In the genomic region with DNA sequence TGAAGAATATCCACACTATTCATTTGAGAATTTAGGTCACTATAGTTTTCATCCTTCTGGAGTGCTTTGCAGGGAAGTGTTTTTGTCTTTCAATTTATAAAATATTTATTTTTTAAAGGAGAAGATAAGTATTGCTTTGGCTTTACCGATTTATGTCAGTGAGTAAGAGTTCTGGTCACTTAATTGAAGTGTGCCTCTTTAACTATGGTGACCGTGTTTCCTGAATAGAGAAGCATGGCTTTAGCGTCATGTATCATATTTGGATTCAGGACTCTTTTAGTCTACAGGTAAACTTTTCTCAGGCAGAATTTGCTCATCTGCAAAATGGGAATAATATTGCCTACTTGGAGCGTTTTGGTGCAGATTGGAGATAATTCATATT, we compare ENCODE assay signal across 8 cellular contexts. TPM values are rescaled to one million over a fixed set of nuclear protein-coding genes. Genes with fewer than 3 reads are reported as not detected.
A peak's percentile ranks its signal among the peaks of the same experiment; 100 is the strongest.
DNase-seq lines count a peak whose midpoint lies in the region; ATAC-seq and TF ChIP-seq lines count a peak whose summit lies in the region.

No MANE protein-coding gene starts in this region.

- CTCF ChIA-PET in IMR-90 (lab: Yijun Ruan, JAX) = interaction anchor here (1.4 kb wide), 1 partner anchor 15 kb away, joined by 4 read pairs; no protein-coding TSS in a partner anchor

- H4K20me1 ChIP-seq in IMR-90 (ENCODE audit: insufficient read depth, low read length) = no peaks in the 10 kb centered on the region; the same call in 1 of the 2 replicates

- no peak overlapping the region for H2AFZ ChIP-seq in IMR-90 (replicated peaks; ENCODE audit: low read length, poor library complexity)

- H2BK5ac ChIP-seq in IMR-90 (ENCODE audit: low read depth, low read length, poor library complexity, severe bottlenecking) = peak overlapping the region; percentile 84

- 0 out of 2 replicates have a peak overlapping the region, but pooled peaks have one; percentile 84 for H3K23ac ChIP-seq in IMR-90 (ENCODE audit: low read depth, low read length)

- no peak overlapping the region for H3K56ac ChIP-seq in IMR-90 (ENCODE audit: extremely low read depth, insufficient read depth, low read length)

- dilution Hi-C loops in IMR-90 (cut with HindIII; ENCODE audit: low sequenced_read_pairs, unreplicated experiment) = no loop called here

- no peak overlapping the region for H3K4ac ChIP-seq in IMR-90 (ENCODE audit: low read depth, low read length)

- no peaks in the 10 kb centered on the region for H3K9me3 ChIP-seq in IMR-90 (ENCODE audit: control insufficient read depth, insufficient read depth, low read length)

- H3K4me2 ChIP-seq in IMR-90 (ENCODE audit: low read depth, low read length) = peak overlapping the region; percentile 97

- POLR2A ChIA-PET in IMR-90 (lab: Charles Lee; ENCODE audit: unreplicated experiment) = no interaction called here
- POLR2A ChIA-PET in naive thymus-derived CD8-positive, alpha-beta T cell (lab: Charles Lee) = no interaction called here

- no peak for TF ChIP-seq RAD21 in IMR-90 (IDR thresholded peaks at IDR 0.05; ENCODE audit: low read length)

- H3K27me3 Mint-ChIP-seq in central memory CD8-positive, alpha-beta T cell = peaks cover 13% of the 10 kb centered on the region
- peaks cover 3 to 19% (median 9%) of the 10 kb centered on the region in 5 donors for H3K27me3 Mint-ChIP-seq in naive thymus-derived CD8-positive, alpha-beta T cell

- H3K9me1 ChIP-seq in IMR-90 (ENCODE audit: insufficient read depth, low read length) = 0 out of 2 replicates have a peak, but pooled peaks cover 5% of the 10 kb centered on the region

- peak overlapping the region; percentile 92 for H3K4me3 Mint-ChIP-seq in central memory CD8-positive, alpha-beta T cell
- H3K4me3 Mint-ChIP-seq in naive thymus-derived CD8-positive, alpha-beta T cell = peak overlapping the region; percentile 89 to 100 (median 98)

- H3K18ac ChIP-seq in IMR-90 (ENCODE audit: low read depth, low read length) = no peak overlapping the region

- peaks cover 27% of the 10 kb centered on the region for H3K4me1 Mint-ChIP-seq in central memory CD8-positive, alpha-beta T cell
- peaks cover 15 to 27% (median 26%) of the 10 kb centered on the region in 4 donors for H3K4me1 Mint-ChIP-seq in naive thymus-derived CD8-positive, alpha-beta T cell

- no peak for TF ChIP-seq POLR2A in IMR-90 (IDR thresholded peaks at IDR 0.05; ENCODE audit: low read depth, low read length)

- H4K5ac ChIP-seq in IMR-90 (ENCODE audit: low read depth, low read length) = peak overlapping the region; percentile 19; the same call in 1 of the 2 replicates

- 0% methylated on average over 2 of the region's 4 CpGs; no CpG with 5 or more reads in 1 of the 2 experiments for WGBS in IMR-90 (ENCODE audit: extremely low coverage in 2 of 2, insufficient read length in 1 of 2), 2 experiments

- no peak overlapping the region for H3K27ac ChIP-seq in IMR-90 (ENCODE audit: insufficient read depth, low read length)

- H2BK120ac ChIP-seq in IMR-90 (ENCODE audit: low read depth, low read length) = no peak overlapping the region

- peak overlapping the region; percentile 97 for H3K27ac Mint-ChIP-seq in central memory CD8-positive, alpha-beta T cell (ENCODE audit: low read depth)
- H3K27ac Mint-ChIP-seq in naive thymus-derived CD8-positive, alpha-beta T cell = peak overlapping the region; percentile 90 to 100 (median 98)

- intact Hi-C loops in IMR-90 (cut with micrococcal nuclease) = loop anchor here (5.0 kb wide), 1 partner anchor 301 kb away; no protein-coding TSS in a partner anchor

- H3K4me3 ChIP-seq in IMR-90 (ENCODE audit: insufficient read depth, low read depth, low read length) = peak overlapping the region; percentile 92

- no peaks in the 10 kb centered on the region for H3K4me1 ChIP-seq in IMR-90 (ENCODE audit: control insufficient read depth, insufficient read depth, low read length)

- DNase-seq in DMS53 (lab: John Stamatoyannopoulos, UW) (peak; percentile 68), IMR-90 (no peak), activated gamma-delta T cell treated with Interleukin-2 at 50 U/mL for 16 hours (no peak)
- no peak for DNase-seq in central memory CD8-positive, alpha-beta T cell (ENCODE audit: low spot score in 2 of 2)
- DNase-seq in naive thymus-derived CD8-positive, alpha-beta T cell = no peak

- H3K36me3 ChIP-seq in IMR-90 (ENCODE audit: control insufficient read depth, insufficient read depth, low read length) = peaks cover 9% of the 10 kb centered on the region

- H3K9me3 Mint-ChIP-seq in central memory CD8-positive, alpha-beta T cell = no peaks in the 10 kb centered on the region
- H3K9me3 Mint-ChIP-seq in naive thymus-derived CD8-positive, alpha-beta T cell = no peaks in the 10 kb centered on the region

- H2BK15ac ChIP-seq in IMR-90 (ENCODE audit: low read depth, low read length) = no peak overlapping the region

- no peak overlapping the region for H4K91ac ChIP-seq in IMR-90 (ENCODE audit: insufficient read depth, low read depth, low read length)

- ATAC-seq in IMR-90 (ENCODE audit: low read depth) (no peak), HG03442 (IDR thresholded peaks at IDR 0.05; ENCODE audit: unreplicated experiment) (no peak), HG03196 (IDR thresholded peaks at IDR 0.05; ENCODE audit: unreplicated experiment) (no peak), HG03342 (IDR thresholded peaks at IDR 0.05; ENCODE audit: unreplicated experiment) (no peak)
- no peak for ATAC-seq in central memory CD8-positive, alpha-beta T cell (replicated peaks; ENCODE audit: extremely low read depth, poor library complexity, severe bottlenecking)
- no peak for ATAC-seq in naive thymus-derived CD8-positive, alpha-beta T cell

- H3K14ac ChIP-seq in IMR-90 (replicated peaks; ENCODE audit: low read depth, low read length) = 0 out of 2 replicates have a peak overlapping the region, but pooled peaks have one; percentile 16

- no peak overlapping the region for H2AK9ac ChIP-seq in IMR-90 (replicated peaks; ENCODE audit: low read depth, low read length, poor library complexity)

- H3K27me3 ChIP-seq in IMR-90 (ENCODE audit: control insufficient read depth, insufficient read depth, low read length) = no peaks in the 10 kb centered on the region; the same call in 1 of the 2 replicates

- no peak for TF ChIP-seq CTCF in IMR-90 (conservative IDR thresholded peaks at IDR 0.05; ENCODE audit: low read depth, low read length)

- no peak overlapping the region for H2AK5ac ChIP-seq in IMR-90 (ENCODE audit: low read depth, low read length)

- peaks cover 33% of the 10 kb centered on the region for H3K36me3 Mint-ChIP-seq in central memory CD8-positive, alpha-beta T cell (ENCODE audit: insufficient read depth)
- peaks cover 0 to 31% (median 7%) of the 10 kb centered on the region in 3 donors for H3K36me3 Mint-ChIP-seq in naive thymus-derived CD8-positive, alpha-beta T cell

- no TSS peak for BruUV-seq in IMR-90 (replicated peaks; lab: Mats Ljungman, UMichigan)

- H3K9ac ChIP-seq in IMR-90 (ENCODE audit: low read depth, low read length) = peak overlapping the region; percentile 87

- in situ Hi-C loops in IMR-90 (cut with MboI; ENCODE audit: low sequenced_read_pairs) = no loop called here

- peaks cover 5 to 8% of the 10 kb centered on the region in 2 experiments; a peak in 3 of 4 replicates for H3K79me1 ChIP-seq in IMR-90 (ENCODE audit: low read depth in 1 of 2, low read length in 2 of 2)

- H4K8ac ChIP-seq in IMR-90 (ENCODE audit: low read depth in 2 of 2, low read length in 2 of 2) = peak overlapping the region in 1 of 2 experiments; percentile 57; a peak in 1 of 4 replicates

- no peak overlapping the region for H2BK20ac ChIP-seq in IMR-90 (ENCODE audit: low read depth, low read length)

TF ChIP-seq in IMR-90, 13 proteins besides CTCF, POLR2A, EP300 and RAD21:
- TF ChIP-seq MAZ (IDR thresholded peaks at IDR 0.05; ENCODE audit: borderline replicate concordance, low read depth, low read length) = no peak
- TF ChIP-seq NFE2L2 (IDR thresholded peaks at IDR 0.05; ENCODE audit: low read depth, low read length) = no peak
- no peak for TF ChIP-seq BHLHE40 (IDR thresholded peaks at IDR 0.05; ENCODE audit: low read depth, low read length)
- no peak for TF ChIP-seq CHD1 (IDR thresholded peaks at IDR 0.05; ENCODE audit: low read depth, low read length)
- TF ChIP-seq, protein P1, sequence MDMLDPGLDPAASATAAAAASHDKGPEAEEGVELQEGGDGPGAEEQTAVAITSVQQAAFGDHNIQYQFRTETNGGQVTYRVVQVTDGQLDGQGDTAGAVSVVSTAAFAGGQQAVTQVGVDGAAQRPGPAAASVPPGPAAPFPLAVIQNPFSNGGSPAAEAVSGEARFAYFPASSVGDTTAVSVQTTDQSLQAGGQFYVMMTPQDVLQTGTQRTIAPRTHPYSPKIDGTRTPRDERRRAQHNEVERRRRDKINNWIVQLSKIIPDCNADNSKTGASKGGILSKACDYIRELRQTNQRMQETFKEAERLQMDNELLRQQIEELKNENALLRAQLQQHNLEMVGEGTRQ (IDR thresholded peaks at IDR 0.05; ENCODE audit: low read depth, low read length) = no peak
- TF ChIP-seq SMC3 (IDR thresholded peaks at IDR 0.05; ENCODE audit: low read depth, low read length) = no peak
- TF ChIP-seq CEBPB (IDR thresholded peaks at IDR 0.05; ENCODE audit: low read depth, low read length) = no peak
- no peak for TF ChIP-seq RFX5 (IDR thresholded peaks at IDR 0.05; ENCODE audit: low read depth, low read length)
- TF ChIP-seq RCOR1 (IDR thresholded peaks at IDR 0.05; ENCODE audit: insufficient replicate concordance, low read length) = no peak
- no peak for TF ChIP-seq FOS (IDR thresholded peaks at IDR 0.05; ENCODE audit: low read depth, low read length)

RNA-seq across cellular contexts. Expression of a gene that starts 0.9 kb away (rescaled TPM):
- total RNA-seq in IMR-90 (2012; rRNA removed) = 14.0 and 23.1 TPM in 2 replicates
- polyA plus RNA-seq in IMR-90 (2012; rRNA removed) = 4.5 and 5.8 TPM in 2 replicates
- polyA plus RNA-seq in IMR-90 (2012; cell fraction: cytosol; rRNA removed) = 0.78 and 0.97 TPM in 2 replicates
- polyA plus RNA-seq in IMR-90 (2012; cell fraction: nucleus; rRNA removed; ENCODE audit: low replicate concordance) = 2.3 and 8.9 TPM in 2 replicates
- 10 to 100 TPM; 42.8 to 50.4 TPM for total RNA-seq in naive thymus-derived CD8-positive, alpha-beta T cell
- 10 to 100 TPM in 1 of 3 donors, 1 to 10 TPM in 2; 5.0 to 13.5 (median 5.2) TPM for polyA plus RNA-seq in naive thymus-derived CD8-positive, alpha-beta T cell
